ENCODE assay signal across 26 cellular contexts in the genomic region with DNA sequence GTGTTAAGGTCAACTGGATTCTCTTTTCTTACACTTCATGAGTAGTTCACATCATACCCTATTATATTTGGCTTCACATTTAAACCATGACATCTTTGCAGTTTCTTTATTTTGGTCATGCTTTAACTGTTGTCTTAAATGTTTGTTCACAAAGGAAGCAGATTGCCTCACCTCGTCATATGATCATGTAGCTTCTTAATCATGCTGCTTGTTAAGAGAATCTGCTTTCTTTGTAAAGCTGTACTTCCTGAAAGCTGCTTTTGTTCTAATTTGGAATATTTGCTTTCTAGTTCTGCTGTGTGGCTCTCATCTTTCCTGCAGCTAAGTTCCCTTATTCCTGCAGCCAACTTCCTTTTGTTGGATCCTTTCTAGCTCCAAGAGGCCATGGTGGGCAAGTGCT.
"Had no signal": no experiment of that assay in that cellular context is flagged by ENCODE, and none has a peak within 500 bp of the region (broad histone marks: within the 10 kb centered on the region; RNA-seq: fewer than 3 reads in every experiment).

No MANE protein-coding gene starts in this region.

- DNase-seq: activated CD4-positive, alpha-beta T cell treated with anti-CD3 and anti-CD28 coated beads for 48 hours; activated CD4-positive, alpha-beta T cell treated with anti-CD3 and anti-CD28 coated beads, Interleukin-2, amount 50 U/mL, for 48 hours; activated CD8-positive, alpha-beta memory T cell treated with anti-CD3 and anti-CD28 coated beads, Interleukin-2, amount 50 U/mL, for 4 hours; activated gamma-delta T cell treated with Interleukin-2 at 50 U/mL for 16 hours; activated naive CD4-positive, alpha-beta T cell treated with anti-CD3 and anti-CD28 coated beads, Interleukin-2, amount 50 U/mL, for 16 hours; activated T-cell treated with anti-CD3 and anti-CD28 coated beads, Interleukin-2, amount 50 U/mL, for 24 hours; amygdala; dermis blood vessel endothelial cell; effector CD4-positive, alpha-beta T cell; foreskin keratinocyte; left cardiac atrium; left ventricle myocardium superior; mucosa of descending colon; right lobe of liver; stimulated activated CD4-positive, alpha-beta T cell treated with anti-CD3 and anti-CD28 coated beads, Interleukin-12 subunit alpha, Interleukin-12 subunit beta, amount 100 ng/mL, for 4 hours; stimulated activated CD4-positive, alpha-beta T cell treated with anti-CD3 and anti-CD28 coated beads, Interleukin-4, amount 100 ng/mL, for 1 hour; stimulated activated naive CD8-positive, alpha-beta T cell treated with anti-CD3 and anti-CD28 coated beads, Interleukin-15, Interleukin-2, amounts not matched to agents 100 U/mL and 50 U/mL, for 24 hours; SW 1271; T-helper 9 cell; testis; transverse colon; WERI-Rb-1 had no signal

- ATAC-seq: activated CD4-positive, CD25-positive, alpha-beta regulatory T cell treated with anti-CD3 and anti-CD28 coated beads, Interleukin-2, amount 50 U/mL, for 24 hours; foreskin keratinocyte; left cardiac atrium; left ventricle myocardium superior; mucosa of descending colon; right lobe of liver; stimulated activated naive CD8-positive, alpha-beta T cell treated with anti-CD3 and anti-CD28 coated beads, Interleukin-15, Interleukin-2, amounts not matched to agents 100 U/mL and 50 U/mL, for 24 hours had no signal

- H3K27ac ChIP-seq: breast epithelium, foreskin keratinocyte, neutrophil, right lobe of liver, skin epidermis, testis, transverse colon, WERI-Rb-1 had no signal
